15 cellular contexts compared by ENCODE assay signal in the genomic region with DNA sequence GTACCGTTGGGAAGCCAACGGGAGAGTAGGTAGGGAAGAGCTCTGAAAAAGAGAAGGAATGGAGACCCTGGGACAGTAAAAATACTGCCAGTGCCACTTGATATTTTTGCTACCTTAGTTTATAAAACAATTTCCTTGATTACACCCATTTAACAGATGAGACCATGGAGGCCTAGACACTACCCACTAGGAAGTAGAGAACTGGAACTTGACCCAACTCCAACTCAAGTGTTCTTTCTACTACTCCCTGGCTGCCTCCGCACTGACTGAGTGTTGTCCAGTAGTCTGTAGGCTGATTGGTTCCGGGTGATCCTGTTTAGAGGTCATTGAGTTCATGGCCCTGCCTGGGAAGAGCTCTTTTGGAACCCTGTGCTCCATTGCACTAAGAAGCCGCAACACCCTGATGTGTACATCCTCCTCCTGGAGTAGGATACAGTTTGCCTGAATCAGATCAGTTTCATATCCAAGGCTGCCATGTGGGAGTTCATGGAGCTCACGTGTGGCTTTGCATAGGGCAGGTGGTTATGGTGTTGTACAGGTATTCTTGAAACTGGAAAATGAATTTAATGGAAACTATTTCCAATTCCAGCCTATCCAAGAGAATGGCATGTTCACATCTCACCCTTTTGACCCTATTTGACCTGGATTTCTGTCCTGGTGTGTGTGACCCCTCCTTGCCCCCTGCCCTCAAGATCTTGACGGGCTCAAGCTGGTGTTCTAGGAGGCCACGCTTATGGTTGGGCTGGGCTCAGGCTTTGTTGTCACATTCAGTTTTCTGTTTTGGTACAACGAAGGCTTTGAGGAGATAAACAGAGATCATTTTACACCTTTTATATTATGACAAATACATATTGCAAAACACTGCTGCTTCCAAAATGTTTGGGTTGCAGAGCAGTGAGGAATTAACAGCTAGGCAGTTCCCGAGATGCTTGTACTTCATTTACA.
DNase-seq lines count a peak whose midpoint lies in the region; ATAC-seq, FAIRE-seq and TF ChIP-seq lines count a peak whose summit lies in the region.
"Had no signal": no experiment of that assay in that cellular context is flagged by ENCODE, and none has a peak within 500 bp of the region (broad histone marks: within the 10 kb centered on the region; RNA-seq: fewer than 3 reads in every experiment).

No MANE protein-coding gene starts in this region.

- peaks cover 8 to 18% (median 11%) of the 10 kb centered on the region in 5 donors for H3K36me3 Mint-ChIP-seq in naive thymus-derived CD4-positive, alpha-beta T cell

- H3K27me3 ChIP-seq in bronchial epithelial cell (ENCODE audit: control insufficient read depth, insufficient read depth, low read length) (no peaks in the 10 kb centered on the region), transverse colon (no peaks in the 10 kb centered on the region), WERI-Rb-1 (ENCODE audit: insufficient read depth, low read depth, severe bottlenecking) (no peaks in the 10 kb centered on the region)
- H3K27me3 ChIP-seq in naive thymus-derived CD4-positive, alpha-beta T cell (ENCODE audit: control insufficient read depth in 2 of 2, insufficient read depth in 2 of 2, low read length in 2 of 2), result no peaks in the 10 kb centered on the region

- H3K4me1 Mint-ChIP-seq in naive thymus-derived CD4-positive, alpha-beta T cell, result peaks cover 6 to 47% (median 27%) of the 10 kb centered on the region in 7 donors

- H3K27me3 Mint-ChIP-seq in naive thymus-derived CD4-positive, alpha-beta T cell, result no peaks in the 10 kb centered on the region
- H3K27me3 Mint-ChIP-seq: stimulated activated naive CD8-positive, alpha-beta T cell treated with anti-CD3 and anti-CD28 coated beads, Interleukin-15, amount 100 ng/mL, for 72 hours had no signal

- DNase-seq in NCI-H82 (lab: John Stamatoyannopoulos, UW) (peak; percentile 29), NCI-H82 treated with DMSO at 0.1 percent for 48 hours (lab: John Stamatoyannopoulos, UW; ENCODE audit: unreplicated experiment) (no peak), bronchial epithelial cell (ENCODE audit: low read depth) (peak; percentile 27), transverse colon (no peak), urothelium cell line (ENCODE audit: low spot score) (no peak), NCI-H187 treated with DMSO at 0.1 percent for 48 hours (lab: John Stamatoyannopoulos, UW) (no peak), WERI-Rb-1 (no peak)
- no peak for DNase-seq in naive thymus-derived CD4-positive, alpha-beta T cell
- DNase-seq: activated CD8-positive, alpha-beta memory T cell treated with anti-CD3 and anti-CD28 coated beads, Interleukin-2, amount 50 U/mL, for 4 hours; DMS 273 treated with DMSO at 0.1 percent for 48 hours; effector CD4-positive, alpha-beta T cell; NCI-H774; stimulated activated CD4-positive, alpha-beta T cell treated with anti-CD3 and anti-CD28 coated beads, Interleukin-4, amount 100 ng/mL, for 24 hours; stimulated activated naive CD8-positive, alpha-beta T cell treated with anti-CD3 and anti-CD28 coated beads, Interleukin-15, amount 100 ng/mL, for 72 hours had no signal

- WGBS in transverse colon (ENCODE audit: low coverage in 1 of 2), 2 donors, result 73 to 80% methylated on average over 6 to 10 of the region's 10 CpGs

- TF ChIP-seq POLR2A in transverse colon (IDR thresholded peaks at IDR 0.05), result no peak

- in situ Hi-C loops in transverse colon (cut with MboI; ENCODE audit: low pct_ligation_motif_present in 1 of 4, low pct_unique_long_range_greater_than_20kb in 1 of 4, low sequenced_read_pairs in 3 of 4), result loop anchor here in 1 of 4 donors (25.0 kb wide), 1 partner anchor 157 kb away; no protein-coding TSS in a partner anchor

- TF ChIP-seq CTCF in bronchial epithelial cell (IDR thresholded peaks at IDR 0.05; ENCODE audit: insufficient read depth, low read length, severe bottlenecking) (no peak), transverse colon (IDR thresholded peaks at IDR 0.05) (no peak), WERI-Rb-1 (IDR thresholded peaks at IDR 0.05; ENCODE audit: low read depth, low read length) (no peak)

- no peak overlapping the region for H3K4me3 ChIP-seq in bronchial epithelial cell (ENCODE audit: low read depth, low read length)
- H3K4me3 ChIP-seq in naive thymus-derived CD4-positive, alpha-beta T cell (ENCODE audit: low read length), result no peak overlapping the region
- H3K4me3 ChIP-seq in transverse colon, result no peak overlapping the region
- H3K4me3 ChIP-seq in WERI-Rb-1 (ENCODE audit: low read depth, low read length), result no peak overlapping the region
- H3K4me3 ChIP-seq: A549 had no signal

- CTCF ChIA-PET in naive thymus-derived CD4-positive, alpha-beta T cell (lab: Charles Lee), result interaction anchor here (0.6 to 8.2 kb wide), 21 partner anchors 8 to 200 kb away, joined by 3 to 92 read pairs (median 4); no protein-coding TSS in a partner anchor

- no peaks in the 10 kb centered on the region for H3K9me3 ChIP-seq in naive thymus-derived CD4-positive, alpha-beta T cell (ENCODE audit: control insufficient read depth in 2 of 3, low read length in 3 of 3)
- H3K9me3 ChIP-seq in transverse colon, result no peaks in the 10 kb centered on the region
- peaks cover 2% of the 10 kb centered on the region for H3K9me3 ChIP-seq in WERI-Rb-1 (ENCODE audit: severe bottlenecking)
- H3K9me3 ChIP-seq: A549 had no signal

- H3K4me1 ChIP-seq in naive thymus-derived CD4-positive, alpha-beta T cell (ENCODE audit: control insufficient read depth in 2 of 2, insufficient read depth in 2 of 2, low read length in 2 of 2), result peaks cover 0 to 8% of the 10 kb centered on the region in 2 donors
- H3K4me1 ChIP-seq in transverse colon, result peaks cover 29 to 58% (median 34%) of the 10 kb centered on the region in 4 donors
- H3K4me1 ChIP-seq: A549 had no signal

- POLR2A ChIA-PET in naive thymus-derived CD4-positive, alpha-beta T cell (lab: Charles Lee), result interaction anchor here (1.0 to 20.6 kb wide), 5 partner anchors 12 to 134 kb away, joined by 3 to 363 read pairs (median 7); no protein-coding TSS in a partner anchor

- no peaks in the 10 kb centered on the region for H3K36me3 ChIP-seq in bronchial epithelial cell (ENCODE audit: control insufficient read depth, insufficient read depth, low read length)
- no peaks in the 10 kb centered on the region for H3K36me3 ChIP-seq in naive thymus-derived CD4-positive, alpha-beta T cell (ENCODE audit: control insufficient read depth in 2 of 3, insufficient read depth in 3 of 3, low read length in 3 of 3)
- no peaks in the 10 kb centered on the region for H3K36me3 ChIP-seq in transverse colon
- no peaks in the 10 kb centered on the region for H3K36me3 ChIP-seq in WERI-Rb-1

- intact Hi-C loops in naive thymus-derived CD4-positive, alpha-beta T cell (cut with micrococcal nuclease), result loop anchor here in 1 of 2 donors (1.0 to 2.0 kb wide), 2 partner anchors 15 to 135 kb away; a partner anchor contains a TSS
- intact Hi-C loops in transverse colon (cut with DNase I; ENCODE audit: low total_unique reads), result no loop called here

- H3K9me3 Mint-ChIP-seq in naive thymus-derived CD4-positive, alpha-beta T cell, result peaks cover 0 to 20% (median 7%) of the 10 kb centered on the region in 11 donors

- no peak overlapping the region for H3K27ac ChIP-seq in naive thymus-derived CD4-positive, alpha-beta T cell (ENCODE audit: low read depth, low read length)
- H3K27ac ChIP-seq in transverse colon, result peak overlapping the region; percentile 84 to 91 (median 88)
- H3K27ac ChIP-seq in WERI-Rb-1, result no peak overlapping the region; the same call in 1 of the 2 replicates
- H3K27ac ChIP-seq: A549 had no signal

- ATAC-seq in naive thymus-derived CD4-positive, alpha-beta T cell, result no peak
- ATAC-seq: A549; stimulated activated naive CD8-positive, alpha-beta T cell treated with anti-CD3 and anti-CD28 coated beads, Interleukin-15, amount 100 ng/mL, for 72 hours had no signal

- peak; percentile 36 for FAIRE-seq in bronchial epithelial cell (lab: Jason Lieb, UNC)
- FAIRE-seq in urothelium cell line (lab: Jason Lieb, UNC), result no peak
- FAIRE-seq: A549 had no signal

- peak overlapping the region in 5 of 9 donors; percentile 23 to 54 (median 44) for H3K27ac Mint-ChIP-seq in naive thymus-derived CD4-positive, alpha-beta T cell

- no peak overlapping the region for H3K4me3 Mint-ChIP-seq in naive thymus-derived CD4-positive, alpha-beta T cell
- H3K4me3 Mint-ChIP-seq: stimulated activated naive CD8-positive, alpha-beta T cell treated with anti-CD3 and anti-CD28 coated beads, Interleukin-15, amount 100 ng/mL, for 72 hours had no signal

- no peak for TF ChIP-seq EP300 in transverse colon (IDR thresholded peaks at IDR 0.05; ENCODE audit: low read depth)

Comparison
In these comparisons a context has a peak if more than half of its experiments do, and no peak if none do; other contexts are left out.
1. DNase-seq: peak in NCI-H82 (single experiment) and bronchial epithelial cell (single experiment); none in NCI-H82 treated with DMSO at 0.1 percent for 48 hours (single experiment), naive thymus-derived CD4-positive, alpha-beta T cell (0 of 9), transverse colon (single experiment), urothelium cell line (single experiment), NCI-H187 treated with DMSO at 0.1 percent for 48 hours (single experiment) and WERI-Rb-1 (single experiment).
2. H3K27ac ChIP-seq: peak in transverse colon (4 of 4); none in naive thymus-derived CD4-positive, alpha-beta T cell (single experiment) and WERI-Rb-1 (single experiment).